19 cellular contexts compared by ENCODE assay signal in the genomic region with DNA sequence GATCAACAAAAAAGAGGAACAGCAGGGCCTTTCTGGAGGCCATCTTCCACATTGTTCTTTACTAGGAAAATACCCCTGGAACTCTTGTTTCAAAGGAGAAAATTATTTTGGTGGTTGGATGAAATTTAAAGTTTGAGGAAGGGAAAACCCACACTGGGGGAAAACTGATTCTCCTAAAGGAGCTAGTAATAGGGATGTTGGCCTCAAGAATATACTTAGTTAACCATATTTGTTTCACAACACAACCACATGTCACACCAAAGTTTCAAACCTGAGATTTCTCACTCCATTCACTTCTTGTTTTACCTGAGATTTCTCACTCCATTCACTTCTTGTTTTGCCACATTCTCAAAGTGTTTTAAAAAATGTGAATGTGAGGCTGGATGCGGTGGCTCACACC. TPM values are rescaled to one million over a fixed set of nuclear protein-coding genes. Genes with fewer than 3 reads are reported as not detected.
A peak's percentile ranks its signal among the peaks of the same experiment; 100 is the strongest.
DNase-seq lines count a peak whose midpoint lies in the region; ATAC-seq, FAIRE-seq and TF ChIP-seq lines count a peak whose summit lies in the region.
"Had no signal": no experiment of that assay in that cellular context is flagged by ENCODE, and none has a peak within 500 bp of the region (broad histone marks: within the 10 kb centered on the region; RNA-seq: fewer than 3 reads in every experiment).

No MANE protein-coding gene starts in this region.

- H3K23ac ChIP-seq in trophoblast cell (ENCODE audit: low read length), result no peak overlapping the region

- WGBS in trophoblast cell (ENCODE audit: extremely low coverage, insufficient coverage, insufficient read length), result no CpG with 5 or more reads among the region's 1 CpG

- CTCF ChIA-PET in T-cell (lab: Charles Lee), result no interaction called here

- peaks cover 5% of the 10 kb centered on the region for H3K36me3 Mint-ChIP-seq in activated naive CD8-positive, alpha-beta T cell
- peaks cover 3% of the 10 kb centered on the region for H3K36me3 Mint-ChIP-seq in activated naive CD8-positive, alpha-beta T cell treated with anti-CD3 and anti-CD28 coated beads for 36 hours
- H3K36me3 Mint-ChIP-seq in T-cell, result no peaks in the 10 kb centered on the region

- no peak overlapping the region for H3K9ac ChIP-seq in trophoblast cell (ENCODE audit: low read length)

- no peak for ATAC-seq in T-cell (replicated peaks in 1 of 4)
- ATAC-seq in HG03280 (IDR thresholded peaks at IDR 0.05; ENCODE audit: unreplicated experiment), result no peak

- peaks cover 16 to 20% of the 10 kb centered on the region in 2 experiments for H3K4me1 ChIP-seq in trophoblast cell (ENCODE audit: control insufficient read depth in 1 of 2, insufficient read depth in 2 of 2, low read length in 2 of 2)

- H2BK5ac ChIP-seq in trophoblast cell (ENCODE audit: low read depth, low read length, poor library complexity), result no peak overlapping the region

- H2BK120ac ChIP-seq in trophoblast cell (ENCODE audit: insufficient read depth, low read length, poor library complexity), result peak overlapping the region; percentile 31

- no peak overlapping the region for H3K4me2 ChIP-seq in trophoblast cell (ENCODE audit: low read length)

- no peak overlapping the region for H3K4me3 Mint-ChIP-seq in activated naive CD8-positive, alpha-beta T cell
- no peak overlapping the region for H3K4me3 Mint-ChIP-seq in activated naive CD8-positive, alpha-beta T cell treated with anti-CD3 and anti-CD28 coated beads for 36 hours
- no peak overlapping the region for H3K4me3 Mint-ChIP-seq in T-cell

- no peak overlapping the region for H3K4ac ChIP-seq in trophoblast cell (ENCODE audit: low read depth, low read length)

- H3K79me2 ChIP-seq in trophoblast cell (ENCODE audit: control insufficient read depth, insufficient read depth, low read length, poor library complexity), result peaks cover 3% of the 10 kb centered on the region

- H3K27me3 Mint-ChIP-seq in activated naive CD8-positive, alpha-beta T cell, result no peaks in the 10 kb centered on the region
- H3K27me3 Mint-ChIP-seq in activated naive CD8-positive, alpha-beta T cell treated with anti-CD3 and anti-CD28 coated beads for 36 hours, result no peaks in the 10 kb centered on the region
- no peaks in the 10 kb centered on the region for H3K27me3 Mint-ChIP-seq in T-cell
- H3K27me3 Mint-ChIP-seq: CD8-positive, alpha-beta memory T cell; IgD-negative memory B cell had no signal

- H2AK5ac ChIP-seq in trophoblast cell (ENCODE audit: low read length), result no peak overlapping the region

- peak overlapping the region; percentile 68 for H3K27ac Mint-ChIP-seq in activated naive CD8-positive, alpha-beta T cell
- no peak overlapping the region for H3K27ac Mint-ChIP-seq in activated naive CD8-positive, alpha-beta T cell treated with anti-CD3 and anti-CD28 coated beads for 36 hours
- peak overlapping the region; percentile 31 to 62 for H3K27ac Mint-ChIP-seq in T-cell

- H3K27me3 ChIP-seq in trophoblast cell (ENCODE audit: insufficient read depth, low read length), result no peaks in the 10 kb centered on the region

- H3K18ac ChIP-seq in trophoblast cell (ENCODE audit: low read length), result no peak overlapping the region

- no peak overlapping the region for H4K12ac ChIP-seq in trophoblast cell (ENCODE audit: low read depth, low read length)

- no peak for TF ChIP-seq POLR2A in GM12891 (IDR thresholded peaks at IDR 0.05; ENCODE audit: low read depth, low read length)

- peak overlapping the region; percentile 76 for H4K91ac ChIP-seq in trophoblast cell (ENCODE audit: low read depth, low read length)

- no peak overlapping the region for H2AFZ ChIP-seq in trophoblast cell (ENCODE audit: insufficient read depth, low read length, poor library complexity)

- no peak for DNase-seq in activated naive CD8-positive, alpha-beta T cell treated with anti-CD3 and anti-CD28 coated beads for 36 hours
- DNase-seq in GM12891 (ENCODE audit: insufficient read length, low spot score) (no peak), T-cell (no peak), trophoblast cell (peak in 1 of 2 donors; percentile 74), AG20443 (ENCODE audit: low spot score) (no peak), NCI-H2107 (lab: John Stamatoyannopoulos, UW) (no peak)
- DNase-seq: CD8-positive, alpha-beta memory T cell; NCI-H1048; NCI-H146; NCI-H2081 treated with DMSO at 0.1 percent for 48 hours; NCI-H226; NCI-H526; NK-92 treated with Interleukin-12 subunit alpha and Interleukin-12 subunit beta, amount 100 ng/mL, for 24 hours had no signal

- no peak overlapping the region for H3K27ac ChIP-seq in trophoblast cell (ENCODE audit: low read depth, low read length)
- H3K27ac ChIP-seq: SK-N-MC had no signal

- H3K9me3 Mint-ChIP-seq in activated naive CD8-positive, alpha-beta T cell (ENCODE audit: low read depth), result no peaks in the 10 kb centered on the region
- H3K9me3 Mint-ChIP-seq in activated naive CD8-positive, alpha-beta T cell treated with anti-CD3 and anti-CD28 coated beads for 36 hours, result no peaks in the 10 kb centered on the region
- no peaks in the 10 kb centered on the region for H3K9me3 Mint-ChIP-seq in T-cell
- H3K9me3 Mint-ChIP-seq: CD8-positive, alpha-beta memory T cell; IgD-negative memory B cell had no signal

- no peak overlapping the region for H3K14ac ChIP-seq in trophoblast cell (ENCODE audit: low read length)

- H3K4me3 ChIP-seq in trophoblast cell (ENCODE audit: low read depth, low read length), result no peak overlapping the region
- H3K4me3 ChIP-seq: HAP-1, SK-N-MC had no signal

- H3K9me3 ChIP-seq in trophoblast cell (ENCODE audit: insufficient read depth, low read depth, low read length), result no peaks in the 10 kb centered on the region

- no peaks in the 10 kb centered on the region for H3K36me3 ChIP-seq in trophoblast cell (ENCODE audit: control insufficient read depth in 1 of 2, insufficient read depth in 2 of 2, low read length in 2 of 2)
- H3K36me3 ChIP-seq: HAP-1 had no signal

- H2BK12ac ChIP-seq in trophoblast cell (ENCODE audit: low read length), result no peak overlapping the region

- H3K79me1 ChIP-seq in trophoblast cell (ENCODE audit: low read length), result peaks cover 31% of the 10 kb centered on the region

- peaks cover 48% of the 10 kb centered on the region for H3K4me1 Mint-ChIP-seq in activated naive CD8-positive, alpha-beta T cell (ENCODE audit: low read depth)
- H3K4me1 Mint-ChIP-seq in activated naive CD8-positive, alpha-beta T cell treated with anti-CD3 and anti-CD28 coated beads for 36 hours, result peaks cover 55% of the 10 kb centered on the region
- H3K4me1 Mint-ChIP-seq in T-cell, result peaks cover 36 to 59% (median 43%) of the 10 kb centered on the region in 3 donors

- FAIRE-seq in GM12891 (lab: Jason Lieb, UNC), result no peak

- H4K8ac ChIP-seq in trophoblast cell (ENCODE audit: low read depth, low read length), result no peak overlapping the region

- POLR2A ChIA-PET in T-cell (lab: Charles Lee), result interaction anchor here in 1 of 2 donors (0.6 kb wide), 1 partner anchor 53 kb away, joined by 3 read pairs; no protein-coding TSS in a partner anchor

TF ChIP-seq in GM12891, 5 proteins besides CTCF, POLR2A, EP300 and RAD21:
- TF ChIP-seq POLR2AphosphoS5 (IDR thresholded peaks at IDR 0.05; ENCODE audit: low read depth, low read length) (no peak), TAF1 (IDR thresholded peaks at IDR 0.05; ENCODE audit: low read depth, low read length) (no peak), POU2F2 (IDR thresholded peaks at IDR 0.05; ENCODE audit: low read depth, low read length) (no peak), PAX5 (IDR thresholded peaks at IDR 0.05; ENCODE audit: insufficient read depth, low read length, severe bottlenecking) (no peak), SPI1 (IDR thresholded peaks at IDR 0.05; ENCODE audit: low read depth, low read length) (peak; percentile 60; the same call in 1 of the 2 replicates)

RNA-seq across cellular contexts. Expression of a gene that starts 2.8 kb away (rescaled TPM):
- total RNA-seq in activated naive CD8-positive, alpha-beta T cell treated with anti-CD3 and anti-CD28 coated beads for 36 hours, result 10 to 100 TPM; 21.5 to 23.2 TPM
- polyA plus RNA-seq in GM12891 (2012; ENCODE audit: low read depth, missing spikeins), result 23.0 TPM
- total RNA-seq in T-cell, result 10 to 100 TPM; 15.3 to 29.9 (median 28.5) TPM
- polyA plus RNA-seq in trophoblast cell (2013), result 20.9 and 23.0 TPM in 2 replicates
- total RNA-seq: A673 had no signal

RNA-seq across cellular contexts. Expression of a gene that starts 28.5 kb away (rescaled TPM):
- 10 to 100 TPM; 13.6 to 13.9 TPM for total RNA-seq in activated naive CD8-positive, alpha-beta T cell treated with anti-CD3 and anti-CD28 coated beads for 36 hours
- polyA plus RNA-seq in GM12891 (2012; ENCODE audit: low read depth, missing spikeins), result 24.9 TPM
- 10 to 100 TPM in 1 of 5 donors, 1 to 10 TPM in 4; 4.4 to 10.8 (median 8.5) TPM for total RNA-seq in T-cell
- 13.2 and 13.3 TPM in 2 replicates for polyA plus RNA-seq in trophoblast cell (2013)
